In the genomic region with DNA sequence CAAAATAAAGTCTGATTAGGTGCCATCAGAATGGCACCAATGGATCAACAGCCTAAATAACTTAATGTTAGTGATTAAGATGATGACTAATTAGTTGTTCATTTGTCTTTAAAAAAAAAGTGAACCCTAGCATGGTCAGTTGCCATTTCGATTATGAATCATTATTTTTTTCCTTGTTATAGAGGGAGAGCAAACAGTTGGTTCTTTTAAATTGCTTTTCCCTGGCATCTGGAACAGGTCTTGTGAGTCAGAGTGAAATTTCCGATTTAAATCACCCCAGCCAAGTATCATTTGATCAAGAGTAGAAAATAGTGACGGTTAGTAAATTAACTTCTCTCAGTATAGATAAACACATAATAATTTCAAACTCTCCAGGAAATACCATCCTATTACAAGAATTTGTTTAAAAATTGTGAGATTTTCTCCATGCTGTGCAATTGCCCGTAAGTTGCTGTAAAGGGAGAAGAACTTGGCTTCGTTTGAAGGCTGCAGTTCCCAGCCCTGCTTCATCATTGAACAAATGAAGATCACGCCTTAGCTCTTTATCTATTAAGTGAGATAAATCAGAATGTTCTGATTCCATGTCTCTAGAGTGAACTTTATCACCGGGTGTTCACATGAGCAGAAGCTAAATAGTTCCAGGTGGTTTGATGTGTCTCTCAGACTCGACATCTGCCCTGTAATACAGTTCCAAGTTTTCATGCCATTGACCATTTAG, we compare ENCODE assay signal across 15 cellular contexts.
"Had no signal": no experiment of that assay in that cellular context is flagged by ENCODE, and none has a peak within 500 bp of the region (broad histone marks: within the 10 kb centered on the region; RNA-seq: fewer than 3 reads in every experiment).

No MANE protein-coding gene starts in this region.

- H3K4me1 ChIP-seq: body of pancreas, psoas muscle, spleen, transverse colon had no signal

- H3K4me3 ChIP-seq: body of pancreas, psoas muscle, spleen, transverse colon had no signal

- ATAC-seq: activated CD8-positive, alpha-beta T cell treated with anti-CD3 and anti-CD28 coated beads, Interleukin-2, amount 10 ng/mL, durations not matched to agents 7 days and 5 days; body of pancreas; psoas muscle; sciatic nerve; stimulated activated memory B cell treated with anti-CD40 and anti-IgM and Interleukin-4, amounts not matched to agents 10 μg/mL and 1 μg/mL and 100 μg/mL, for 72 hours had no signal

- H3K27ac ChIP-seq: body of pancreas, psoas muscle, spleen, transverse colon had no signal

- DNase-seq: activated CD4-positive, alpha-beta T cell treated with anti-CD3 and anti-CD28 coated beads for 48 hours; activated CD8-positive, alpha-beta memory T cell treated with anti-CD3 and anti-CD28 coated beads, Interleukin-2, amount 50 U/mL, for 48 hours; activated CD8-positive, alpha-beta T cell treated with anti-CD3 and anti-CD28 coated beads, Interleukin-2, amount 10 ng/mL, durations not matched to agents 7 days and 5 days; body of pancreas; cerebellar nuclear complex; foreskin melanocyte; head of caudate nucleus; psoas muscle; spleen; stimulated activated CD4-positive, alpha-beta T cell treated with anti-CD3 and anti-CD28 coated beads, Interleukin-1b, Interleukin-23, amount 100 ng/mL, for 48 hours; substantia nigra; T-helper 1 cell; transverse colon had no signal

- H3K36me3 ChIP-seq: spleen, transverse colon had no signal

- H3K9me3 ChIP-seq: body of pancreas, psoas muscle, transverse colon had no signal

- H3K27me3 ChIP-seq: body of pancreas, spleen, transverse colon had no signal
